In the genomic region with DNA sequence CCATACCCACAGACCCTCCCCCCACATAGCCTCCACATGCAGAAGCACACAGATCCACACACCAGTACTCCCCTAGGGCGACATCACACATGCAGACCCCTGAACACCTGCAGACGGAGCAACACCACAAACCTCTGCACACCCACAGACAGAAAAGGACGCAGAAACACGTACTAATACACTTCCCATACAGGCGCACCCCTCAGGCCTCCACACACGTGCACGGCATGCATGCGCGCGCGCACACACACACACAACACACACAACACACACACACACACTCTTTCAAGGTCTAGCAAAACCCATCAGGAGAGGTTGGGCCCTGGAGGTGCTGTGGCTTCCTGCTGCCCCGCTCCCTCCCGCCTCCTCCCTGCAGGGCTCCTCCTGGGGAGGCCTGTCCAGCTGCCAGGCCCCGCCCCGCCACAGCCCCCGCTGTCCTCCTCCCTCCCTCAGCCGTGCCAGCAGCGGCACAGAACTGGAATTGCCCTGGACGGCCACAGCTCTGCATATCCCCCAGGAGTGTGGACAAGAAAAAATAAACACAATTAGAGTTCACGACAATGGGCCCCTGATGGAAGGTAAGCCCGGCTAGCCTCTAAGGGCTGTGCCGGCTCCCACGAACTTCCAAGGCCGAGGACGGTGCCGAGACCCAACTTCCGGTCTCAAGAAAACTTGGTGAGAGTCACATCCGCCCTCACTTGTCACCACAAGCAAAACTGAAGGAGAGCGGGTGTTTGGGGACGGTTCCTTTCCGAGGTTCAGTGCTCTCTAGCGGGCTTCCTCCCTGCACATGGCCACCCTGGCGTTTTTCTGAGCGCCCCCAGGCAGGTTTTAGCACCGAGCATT, we compare ENCODE assay signal across 1 cellular context.
TF ChIP-seq lines count a peak whose summit lies in the region.

No MANE protein-coding gene starts in this region.

TF ChIP-seq in HepG2, 621 proteins besides CTCF, POLR2A, EP300 and RAD21 (continued from another document):
- TF ChIP-seq GLMP (CRISPR knock-in tag; IDR thresholded peaks at IDR 0.05; ENCODE audit: borderline replicate concordance) (no peak), SMARCC2 (IDR thresholded peaks at IDR 0.05) (no peak), ZNF12 (CRISPR knock-in tag; IDR thresholded peaks at IDR 0.05) (no peak), ZNF773 (CRISPR knock-in tag; IDR thresholded peaks at IDR 0.05; ENCODE audit: borderline replicate concordance) (peak; percentile 35; the same call in 1 of the 2 replicates), ZNF777 (CRISPR knock-in tag; IDR thresholded peaks at IDR 0.05) (peak; percentile 41; the same call in 1 of the 2 replicates), SMAD1 (CRISPR knock-in tag; IDR thresholded peaks at IDR 0.05; ENCODE audit: borderline replicate concordance, low read depth) (peak; percentile 52; the same call in 1 of the 2 replicates), STAG1 (CRISPR knock-in tag; IDR thresholded peaks at IDR 0.05) (no peak; the same call in 1 of the 2 replicates), RFXAP (CRISPR knock-in tag; IDR thresholded peaks at IDR 0.05; ENCODE audit: borderline replicate concordance) (peak; percentile 85), RFX5 (IDR thresholded peaks at IDR 0.05; ENCODE audit: low read depth, low read length) (no peak), GMEB1 (CRISPR knock-in tag; IDR thresholded peaks at IDR 0.05; ENCODE audit: borderline replicate concordance) (peak; percentile 66), BRF2 (CRISPR knock-in tag; IDR thresholded peaks at IDR 0.05) (no peak; the same call in 1 of the 2 replicates), ZNF724P (CRISPR knock-in tag; IDR thresholded peaks at IDR 0.05; ENCODE audit: borderline replicate concordance) (peak; percentile 79), DMAP1 (CRISPR knock-in tag; IDR thresholded peaks at IDR 0.05) (peak; percentile 79; the same call in 1 of the 2 replicates)
- TF ChIP-seq, protein P1, sequence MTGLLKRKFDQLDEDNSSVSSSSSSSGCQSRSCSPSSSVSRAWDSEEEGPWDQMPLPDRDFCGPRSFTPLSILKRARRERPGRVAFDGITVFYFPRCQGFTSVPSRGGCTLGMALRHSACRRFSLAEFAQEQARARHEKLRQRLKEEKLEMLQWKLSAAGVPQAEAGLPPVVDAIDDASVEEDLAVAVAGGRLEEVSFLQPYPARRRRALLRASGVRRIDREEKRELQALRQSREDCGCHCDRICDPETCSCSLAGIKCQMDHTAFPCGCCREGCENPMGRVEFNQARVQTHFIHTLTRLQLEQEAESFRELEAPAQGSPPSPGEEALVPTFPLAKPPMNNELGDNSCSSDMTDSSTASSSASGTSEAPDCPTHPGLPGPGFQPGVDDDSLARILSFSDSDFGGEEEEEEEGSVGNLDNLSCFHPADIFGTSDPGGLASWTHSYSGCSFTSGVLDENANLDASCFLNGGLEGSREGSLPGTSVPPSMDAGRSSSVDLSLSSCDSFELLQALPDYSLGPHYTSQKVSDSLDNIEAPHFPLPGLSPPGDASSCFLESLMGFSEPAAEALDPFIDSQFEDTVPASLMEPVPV (CRISPR knock-in tag; IDR thresholded peaks at IDR 0.05) = peak; percentile 89; the same call in 1 of the 2 replicates
